Comparison of ENCODE assay signal across 16 cellular contexts in the genomic region with DNA sequence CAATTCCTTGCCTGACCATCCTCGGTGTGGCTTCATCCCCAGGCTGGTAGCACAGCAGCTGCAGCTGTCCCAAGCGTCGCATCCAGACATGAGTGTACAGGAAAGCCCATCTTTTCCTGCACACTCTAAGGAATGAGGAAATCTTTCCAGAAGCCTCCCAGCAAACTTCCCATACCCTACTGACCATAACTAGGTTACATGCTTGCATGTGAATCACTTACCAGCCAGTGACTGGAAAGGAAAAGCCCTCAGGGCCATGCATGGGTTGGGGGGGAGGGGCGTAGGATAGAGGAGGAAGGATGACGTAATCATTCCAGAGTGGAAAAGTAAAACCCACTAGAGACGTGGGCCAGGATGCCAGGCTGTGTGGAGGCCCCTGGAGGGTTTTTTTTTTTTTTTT. TPM values are rescaled to one million over a fixed set of nuclear protein-coding genes. Genes with fewer than 3 reads are reported as not detected.
DNase-seq lines count a peak whose midpoint lies in the region; ATAC-seq and TF ChIP-seq lines count a peak whose summit lies in the region.
"Had no signal": no experiment of that assay in that cellular context is flagged by ENCODE, and none has a peak within 500 bp of the region (broad histone marks: within the 10 kb centered on the region; RNA-seq: fewer than 3 reads in every experiment).

No MANE protein-coding gene starts in this region.

- no peak overlapping the region for H2BK120ac ChIP-seq in IMR-90 (ENCODE audit: low read depth, low read length)

- ATAC-seq in IMR-90 (ENCODE audit: low read depth) (peak; percentile 76), GM23338 (no peak)
- ATAC-seq: activated CD8-positive, alpha-beta T cell treated with anti-CD3 and anti-CD28 coated beads, Interleukin-2, amount 10 ng/mL, durations not matched to agents 7 days and 5 days; heart left ventricle; left colon had no signal

- H4K20me1 ChIP-seq in IMR-90 (ENCODE audit: insufficient read depth, low read length) = no peaks in the 10 kb centered on the region; the same call in 1 of the 2 replicates
- H4K20me1 ChIP-seq in GM23338 (replicated peaks; ENCODE audit: insufficient read depth) = peaks cover 4% of the 10 kb centered on the region

- no peak overlapping the region for H2AFZ ChIP-seq in IMR-90 (replicated peaks; ENCODE audit: low read length, poor library complexity)
- no peak overlapping the region for H2AFZ ChIP-seq in GM23338

- no peak overlapping the region for H2BK20ac ChIP-seq in IMR-90 (ENCODE audit: low read depth, low read length)

- no peak overlapping the region for H3K23ac ChIP-seq in IMR-90 (ENCODE audit: low read depth, low read length)

- H3K27ac ChIP-seq in IMR-90 (ENCODE audit: insufficient read depth, low read length) (no peak overlapping the region), GM23338 (ENCODE audit: low read depth) (no peak overlapping the region)
- H3K27ac ChIP-seq: heart left ventricle, prostate gland had no signal

- DNase-seq in BE2C = peak; percentile 35
- DNase-seq in IMR-90 = peak; percentile 75
- no peak for DNase-seq in chondrocyte (ENCODE audit: low spot score)
- peak; percentile 93 for DNase-seq in kidney tubule cell (ENCODE audit: low spot score)
- DNase-seq in MV-4-11 (lab: John Stamatoyannopoulos, UW) = no peak
- no peak for DNase-seq in activated CD8-positive, alpha-beta memory T cell treated with anti-CD3 and anti-CD28 coated beads for 24 hours
- no peak for DNase-seq in activated effector memory CD4-positive, alpha-beta T cell treated with anti-CD3 and anti-CD28 coated beads, Interleukin-2, amount 50 U/mL, for 16 hours
- DNase-seq in GM23338 (ENCODE audit: low spot score) = no peak
- DNase-seq: activated CD8-positive, alpha-beta T cell treated with anti-CD3 and anti-CD28 coated beads, Interleukin-2, amount 10 ng/mL, durations not matched to agents 7 days and 5 days; C1 segment of cervical spinal cord; heart left ventricle; left colon; naive B cell; NCI-H1092; NCI-H345 had no signal

- peaks cover 6 to 35% of the 10 kb centered on the region in 2 experiments; a peak in 3 of 4 replicates for H3K79me1 ChIP-seq in IMR-90 (ENCODE audit: low read depth in 1 of 2, low read length in 2 of 2)

- H3K36me3 Mint-ChIP-seq in chondrocyte (ENCODE audit: low read depth) (peaks cover 31% of the 10 kb centered on the region), GM23338 (ENCODE audit: low read depth) (peaks cover 63% of the 10 kb centered on the region)

- H3K18ac ChIP-seq in IMR-90 (ENCODE audit: low read depth, low read length) = no peak overlapping the region

- H3K27me3 ChIP-seq in BE2C (no peaks in the 10 kb centered on the region), IMR-90 (ENCODE audit: control insufficient read depth, insufficient read depth, low read length) (no peaks in the 10 kb centered on the region), GM23338 (ENCODE audit: insufficient read depth) (no peaks in the 10 kb centered on the region)
- H3K27me3 ChIP-seq: heart left ventricle had no signal

- H3K4ac ChIP-seq in IMR-90 (ENCODE audit: low read depth, low read length) = no peak overlapping the region

- H4K91ac ChIP-seq in IMR-90 (ENCODE audit: insufficient read depth, low read depth, low read length) = no peak overlapping the region

- H3K27ac Mint-ChIP-seq in chondrocyte (ENCODE audit: unreplicated experiment) = peak overlapping the region; percentile 8
- H3K27ac Mint-ChIP-seq in GM23338 = no peak overlapping the region
- H3K27ac Mint-ChIP-seq: activated CD8-positive, alpha-beta T cell treated with anti-CD3 and anti-CD28 coated beads, Interleukin-2, amount 10 ng/mL, durations not matched to agents 7 days and 5 days had no signal

- H3K4me3 ChIP-seq in BE2C (ENCODE audit: low read depth, low read length) = no peak overlapping the region
- no peak overlapping the region for H3K4me3 ChIP-seq in IMR-90 (ENCODE audit: insufficient read depth, low read depth, low read length)
- no peak overlapping the region for H3K4me3 ChIP-seq in GM23338
- H3K4me3 ChIP-seq: heart left ventricle, prostate gland had no signal

- H2AK5ac ChIP-seq in IMR-90 (ENCODE audit: low read depth, low read length) = no peak overlapping the region

- H3K9me3 Mint-ChIP-seq in chondrocyte (ENCODE audit: low read depth) (no peaks in the 10 kb centered on the region), GM23338 (no peaks in the 10 kb centered on the region)
- H3K9me3 Mint-ChIP-seq: naive B cell had no signal

- peak overlapping the region; percentile 63 for H2BK5ac ChIP-seq in IMR-90 (ENCODE audit: low read depth, low read length, poor library complexity, severe bottlenecking)

- no peaks in the 10 kb centered on the region for H3K79me2 ChIP-seq in GM23338 (replicated peaks; ENCODE audit: insufficient read depth)

- no peaks in the 10 kb centered on the region for H3K9me3 ChIP-seq in BE2C
- no peaks in the 10 kb centered on the region for H3K9me3 ChIP-seq in IMR-90 (ENCODE audit: control insufficient read depth, insufficient read depth, low read length)
- H3K9me3 ChIP-seq: heart left ventricle, prostate gland had no signal

- no peak for TF ChIP-seq RAD21 in IMR-90 (IDR thresholded peaks at IDR 0.05; ENCODE audit: low read length)

- no peak overlapping the region for H3K14ac ChIP-seq in IMR-90 (replicated peaks; ENCODE audit: low read depth, low read length)

- no peak for TF ChIP-seq POLR2A in IMR-90 (IDR thresholded peaks at IDR 0.05; ENCODE audit: low read depth, low read length)

- H3K9ac ChIP-seq in IMR-90 (ENCODE audit: low read depth, low read length) = no peak overlapping the region

- no peak overlapping the region for H2BK15ac ChIP-seq in IMR-90 (ENCODE audit: low read depth, low read length)

- TF ChIP-seq CTCF in BE2C (IDR thresholded peaks at IDR 0.05; ENCODE audit: low read depth, low read length) (no peak), IMR-90 (conservative IDR thresholded peaks at IDR 0.05; ENCODE audit: low read depth, low read length) (no peak), chondrocyte (IDR thresholded peaks at IDR 0.05) (no peak), GM23338 (conservative IDR thresholded peaks at IDR 0.05; ENCODE audit: low read depth in 2 of 2) (no peak)

- H3K4me1 Mint-ChIP-seq in chondrocyte (ENCODE audit: low read depth) (peaks cover 17% of the 10 kb centered on the region), GM23338 (peaks cover 13% of the 10 kb centered on the region; the same call in 2 of the 3 replicates)

- POLR2A ChIA-PET in IMR-90 (lab: Charles Lee; ENCODE audit: unreplicated experiment) = no interaction called here

- H3K4me1 ChIP-seq in BE2C (no peaks in the 10 kb centered on the region), IMR-90 (ENCODE audit: control insufficient read depth, insufficient read depth, low read length) (peaks cover 3% of the 10 kb centered on the region), GM23338 (ENCODE audit: insufficient read depth) (no peaks in the 10 kb centered on the region)
- H3K4me1 ChIP-seq: heart left ventricle, prostate gland had no signal

- no TSS peak for BruUV-seq in IMR-90 (replicated peaks; lab: Mats Ljungman, UMichigan)

- no peaks in the 10 kb centered on the region for H3K27me3 Mint-ChIP-seq in chondrocyte (ENCODE audit: low read depth)
- H3K27me3 Mint-ChIP-seq in GM23338 (ENCODE audit: insufficient read depth, low read depth, poor library complexity) = peaks cover 3% of the 10 kb centered on the region
- H3K27me3 Mint-ChIP-seq: naive B cell had no signal

- peak overlapping the region; percentile 44 for H2AK9ac ChIP-seq in IMR-90 (replicated peaks; ENCODE audit: low read depth, low read length, poor library complexity)

- H3K9me2 ChIP-seq in GM23338 (ENCODE audit: insufficient read depth) = no peaks in the 10 kb centered on the region

- no CpG with 5 or more reads among the region's 6 CpGs for WGBS in IMR-90 (ENCODE audit: extremely low coverage in 2 of 2, insufficient read length in 1 of 2), 2 experiments

- no peak overlapping the region for H3K4me2 ChIP-seq in IMR-90 (ENCODE audit: low read depth, low read length)
- H3K4me2 ChIP-seq in GM23338 = no peak overlapping the region

- dilution Hi-C loops in IMR-90 (cut with HindIII; ENCODE audit: low sequenced_read_pairs, unreplicated experiment) = no loop called here

- CTCF ChIA-PET in IMR-90 (lab: Yijun Ruan, JAX) = no interaction called here

- intact Hi-C loops in IMR-90 (cut with micrococcal nuclease) = no loop called here

- in situ Hi-C loops in IMR-90 (cut with MboI; ENCODE audit: low sequenced_read_pairs) = no loop called here

- peaks cover 65% of the 10 kb centered on the region for H3K36me3 ChIP-seq in BE2C
- H3K36me3 ChIP-seq in IMR-90 (ENCODE audit: control insufficient read depth, insufficient read depth, low read length) = peaks cover 59% of the 10 kb centered on the region
- peaks cover 12% of the 10 kb centered on the region for H3K36me3 ChIP-seq in GM23338 (ENCODE audit: insufficient read depth)

- H3F3A ChIP-seq in GM23338 (replicated peaks; ENCODE audit: low read depth) = no peaks in the 10 kb centered on the region

- H3K56ac ChIP-seq in IMR-90 (ENCODE audit: extremely low read depth, insufficient read depth, low read length) = no peak overlapping the region

- H4K5ac ChIP-seq in IMR-90 (ENCODE audit: low read depth, low read length) = no peak overlapping the region

- H4K8ac ChIP-seq in IMR-90 (ENCODE audit: low read depth in 2 of 2, low read length in 2 of 2) = no peak overlapping the region

- H3K9me1 ChIP-seq in IMR-90 (ENCODE audit: insufficient read depth, low read length) = peaks cover 6% of the 10 kb centered on the region; the same call in 1 of the 2 replicates

- H3K4me3 Mint-ChIP-seq in chondrocyte (ENCODE audit: unreplicated experiment) = no peak overlapping the region
- H3K4me3 Mint-ChIP-seq in GM23338 = no peak overlapping the region
- H3K4me3 Mint-ChIP-seq: activated CD8-positive, alpha-beta T cell treated with anti-CD3 and anti-CD28 coated beads, Interleukin-2, amount 10 ng/mL, durations not matched to agents 7 days and 5 days; naive B cell had no signal

RNA-seq across cellular contexts. Expression of gene ZNF212, which starts 18.9 kb away (rescaled TPM):
- polyA plus RNA-seq in BE2C (2012; ENCODE audit: insufficient read depth, insufficient read length, low read depth) = 18.6 TPM
- total RNA-seq in IMR-90 (2012; rRNA removed) (3.8 and 4.2 TPM in 2 replicates), chondrocyte (7.9 to 10.5 TPM (median 7.9 TPM) in 3 replicates)
- polyA plus RNA-seq in IMR-90 (2012; rRNA removed) (4.8 and 5.1 TPM in 2 replicates), GM23338 (2016; fragmentation: Nextera tagmentation; extraction: Ambion mirVana) (8.9 and 10.8 TPM in 2 replicates)
- polyA plus RNA-seq in IMR-90 (2012; cell fraction: cytosol; rRNA removed) = 3.3 and 3.8 TPM in 2 replicates
- polyA plus RNA-seq in IMR-90 (2012; cell fraction: nucleus; rRNA removed; ENCODE audit: low replicate concordance) = 14.9 and 20.6 TPM in 2 replicates
- total RNA-seq in GM23338 (2014; rRNA removed; shearing (Covaris generic)) = 18.0 and 18.9 TPM in 2 replicates

RNA-seq across cellular contexts. Expression of gene ZNF282, which starts 25.2 kb away (rescaled TPM):
- polyA plus RNA-seq in BE2C (2012; ENCODE audit: insufficient read depth, insufficient read length, low read depth) = 43.0 TPM
- total RNA-seq in IMR-90 (2012; rRNA removed) = 6.7 and 7.2 TPM in 2 replicates
- 11.9 and 13.6 TPM in 2 replicates for polyA plus RNA-seq in IMR-90 (2012; rRNA removed)
- 7.9 and 11.3 TPM in 2 replicates for polyA plus RNA-seq in IMR-90 (2012; cell fraction: cytosol; rRNA removed)
- 17.8 and 29.7 TPM in 2 replicates for polyA plus RNA-seq in IMR-90 (2012; cell fraction: nucleus; rRNA removed; ENCODE audit: low replicate concordance)
- 24.5 to 26.3 TPM (median 24.9 TPM) in 3 replicates for total RNA-seq in chondrocyte
- total RNA-seq in GM23338 (2014; rRNA removed; shearing (Covaris generic)) = 34.3 and 36.3 TPM in 2 replicates
- 7.2 and 7.4 TPM in 2 replicates for polyA plus RNA-seq in GM23338 (2016; fragmentation: Nextera tagmentation; extraction: Ambion mirVana)

RNA-seq across cellular contexts. Expression of gene ZNF783, which starts 41.5 kb away (rescaled TPM):
- 11.8 TPM for polyA plus RNA-seq in BE2C (2012; ENCODE audit: insufficient read depth, insufficient read length, low read depth)
- total RNA-seq in IMR-90 (2012; rRNA removed) (2.3 and 2.8 TPM in 2 replicates), chondrocyte (19.0 to 22.8 TPM (median 19.9 TPM) in 3 replicates)
- polyA plus RNA-seq in IMR-90 (2012; rRNA removed) (7.1 and 7.2 TPM in 2 replicates), GM23338 (2016; fragmentation: Nextera tagmentation; extraction: Ambion mirVana) (2.1 and 2.6 TPM in 2 replicates)
- polyA plus RNA-seq in IMR-90 (2012; cell fraction: cytosol; rRNA removed) = 3.2 and 4.3 TPM in 2 replicates
- 60.8 and 75.2 TPM in 2 replicates for polyA plus RNA-seq in IMR-90 (2012; cell fraction: nucleus; rRNA removed; ENCODE audit: low replicate concordance)
- 8.6 and 9.0 TPM in 2 replicates for total RNA-seq in GM23338 (2014; rRNA removed; shearing (Covaris generic))

Comparison
In these comparisons a context has a peak if more than half of its experiments do, and no peak if none do; other contexts are left out.
1. DNase-seq: peak in BE2C (single experiment), IMR-90 (single experiment) and kidney tubule cell (single experiment); none in chondrocyte (single experiment), MV-4-11 (single experiment), activated CD8-positive, alpha-beta memory T cell treated with anti-CD3 and anti-CD28 coated beads for 24 hours (single experiment), activated effector memory CD4-positive, alpha-beta T cell treated with anti-CD3 and anti-CD28 coated beads, Interleukin-2, amount 50 U/mL, for 16 hours (single experiment) and GM23338 (single experiment).